Comparison of ENCODE assay signal across 4 cellular contexts in the genomic region with DNA sequence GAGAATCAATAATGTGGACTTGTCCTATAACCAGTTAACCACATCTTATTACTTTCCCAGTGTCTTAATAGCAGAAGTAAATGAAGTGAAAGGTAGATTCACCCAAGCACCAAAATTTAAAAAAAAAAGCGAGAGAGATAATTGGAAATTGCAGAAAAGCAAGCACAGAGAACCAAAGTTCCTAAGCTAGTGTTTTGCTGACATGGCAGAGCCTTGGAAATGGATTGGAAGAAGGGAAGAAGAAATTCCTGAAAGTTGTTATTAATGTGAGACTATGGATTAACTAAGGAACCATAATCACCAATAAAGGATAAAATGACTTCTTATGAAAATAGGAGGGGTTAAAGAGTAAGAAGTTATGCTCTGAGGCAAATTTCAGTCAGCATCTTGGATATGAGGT.
TF ChIP-seq lines count a peak whose summit lies in the region.

No MANE protein-coding gene starts in this region.

TF ChIP-seq in HepG2, 621 proteins besides CTCF, POLR2A, EP300 and RAD21:
- TF ChIP-seq ZNF678 (CRISPR knock-in tag; IDR thresholded peaks at IDR 0.05) (no peak), MAFF (IDR thresholded peaks at IDR 0.05; ENCODE audit: low read depth, low read length) (peak; percentile 55), MAFK (conservative IDR thresholded peaks at IDR 0.05 in 1 of 2, IDR thresholded peaks at IDR 0.05 in 1 of 2; ENCODE audit: low read length in 2 of 2) (peak; percentile 48 to 78)
- TF ChIP-seq, protein P1, sequence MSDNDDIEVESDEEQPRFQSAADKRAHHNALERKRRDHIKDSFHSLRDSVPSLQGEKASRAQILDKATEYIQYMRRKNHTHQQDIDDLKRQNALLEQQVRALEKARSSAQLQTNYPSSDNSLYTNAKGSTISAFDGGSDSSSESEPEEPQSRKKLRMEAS (IDR thresholded peaks at IDR 0.05): no peak

TF ChIP-seq in A549, 52 proteins besides CTCF, POLR2A, EP300 and RAD21:
- TF ChIP-seq HMGXB4 (CRISPR knock-in tag; IDR thresholded peaks at IDR 0.05; ENCODE audit: borderline replicate concordance) (no peak), MAFK (IDR thresholded peaks at IDR 0.05; ENCODE audit: partially characterized antibody) (peak; percentile 32)
TF ChIP-seq in A549: peak in this region for 1.

TF ChIP-seq in IMR-90, 13 proteins besides CTCF, POLR2A, EP300 and RAD21:
- TF ChIP-seq RCOR1 (IDR thresholded peaks at IDR 0.05; ENCODE audit: insufficient replicate concordance, low read length) (no peak), MAFK (IDR thresholded peaks at IDR 0.05; ENCODE audit: low read depth, low read length) (peak; percentile 24; the same call in 1 of the 2 replicates)
TF ChIP-seq in IMR-90: peak in this region for 1.

TF ChIP-seq in H1, 55 proteins besides CTCF, POLR2A, EP300 and RAD21:
- peak; percentile 22; the same call in 1 of the 2 replicates for TF ChIP-seq MAFK (IDR thresholded peaks at IDR 0.05; ENCODE audit: low read depth, low read length)
- no peak for TF ChIP-seq SIN3A (conservative IDR thresholded peaks at IDR 0.05 in 1 of 2, IDR thresholded peaks at IDR 0.05 in 1 of 2; ENCODE audit: low read depth in 1 of 2, low read length in 2 of 2)
- no peak for TF ChIP-seq CEBPB (IDR thresholded peaks at IDR 0.05; ENCODE audit: low read depth, low read length)
- no peak for TF ChIP-seq CREB1 (IDR thresholded peaks at IDR 0.05)
- TF ChIP-seq, protein P2, sequence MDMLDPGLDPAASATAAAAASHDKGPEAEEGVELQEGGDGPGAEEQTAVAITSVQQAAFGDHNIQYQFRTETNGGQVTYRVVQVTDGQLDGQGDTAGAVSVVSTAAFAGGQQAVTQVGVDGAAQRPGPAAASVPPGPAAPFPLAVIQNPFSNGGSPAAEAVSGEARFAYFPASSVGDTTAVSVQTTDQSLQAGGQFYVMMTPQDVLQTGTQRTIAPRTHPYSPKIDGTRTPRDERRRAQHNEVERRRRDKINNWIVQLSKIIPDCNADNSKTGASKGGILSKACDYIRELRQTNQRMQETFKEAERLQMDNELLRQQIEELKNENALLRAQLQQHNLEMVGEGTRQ (IDR thresholded peaks at IDR 0.05; ENCODE audit: low read length): no peak
- TF ChIP-seq, protein P3, sequence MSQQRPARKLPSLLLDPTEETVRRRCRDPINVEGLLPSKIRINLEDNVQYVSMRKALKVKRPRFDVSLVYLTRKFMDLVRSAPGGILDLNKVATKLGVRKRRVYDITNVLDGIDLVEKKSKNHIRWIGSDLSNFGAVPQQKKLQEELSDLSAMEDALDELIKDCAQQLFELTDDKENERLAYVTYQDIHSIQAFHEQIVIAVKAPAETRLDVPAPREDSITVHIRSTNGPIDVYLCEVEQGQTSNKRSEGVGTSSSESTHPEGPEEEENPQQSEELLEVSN (IDR thresholded peaks at IDR 0.05): no peak
